In the genomic region with DNA sequence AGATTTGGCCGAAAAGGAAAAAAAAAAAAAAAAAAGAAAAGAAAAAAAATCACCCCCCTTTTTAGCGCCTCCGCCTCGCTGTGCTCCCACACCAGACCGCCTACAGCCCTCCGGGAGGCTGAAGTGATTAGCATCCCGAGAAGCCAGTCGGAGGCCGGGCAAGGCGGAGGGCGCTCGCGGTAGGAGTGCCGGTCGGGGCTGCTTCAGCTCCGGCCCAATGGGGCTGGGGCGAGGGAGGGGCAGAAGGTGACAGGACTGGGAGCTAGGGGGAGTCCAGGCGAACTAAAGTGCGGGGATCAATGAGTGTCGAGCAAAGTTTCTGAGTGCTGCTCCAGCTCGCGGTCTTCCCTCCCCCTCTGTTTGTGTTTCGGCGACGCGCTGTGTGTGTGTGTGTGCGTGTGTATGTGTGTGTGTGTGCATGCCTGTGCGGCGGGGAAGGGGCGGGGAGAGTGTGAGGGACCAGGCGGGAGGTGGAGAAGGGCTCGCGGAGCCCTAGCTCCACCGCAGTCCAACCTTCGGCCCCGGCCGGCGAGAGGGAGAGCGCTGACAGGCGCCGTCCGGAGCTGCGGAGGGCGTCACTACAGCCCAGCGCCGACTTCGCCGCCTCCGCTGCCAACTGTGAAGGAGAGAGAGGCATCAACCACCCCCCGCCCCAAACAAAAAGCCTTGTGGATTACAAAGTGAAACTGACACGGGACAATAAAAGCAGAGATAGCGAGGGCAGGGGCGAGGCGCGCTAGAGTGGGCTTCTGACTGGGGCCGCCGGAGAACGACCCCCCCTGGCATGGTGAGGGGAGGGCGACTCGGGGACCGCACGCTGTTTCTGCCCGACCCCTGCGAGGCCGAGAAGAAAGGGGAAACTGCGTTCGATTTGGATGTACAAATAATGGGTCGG, we compare ENCODE assay signal across 1 cellular context.
TF ChIP-seq lines count a peak whose summit lies in the region.

A gene with protein sequence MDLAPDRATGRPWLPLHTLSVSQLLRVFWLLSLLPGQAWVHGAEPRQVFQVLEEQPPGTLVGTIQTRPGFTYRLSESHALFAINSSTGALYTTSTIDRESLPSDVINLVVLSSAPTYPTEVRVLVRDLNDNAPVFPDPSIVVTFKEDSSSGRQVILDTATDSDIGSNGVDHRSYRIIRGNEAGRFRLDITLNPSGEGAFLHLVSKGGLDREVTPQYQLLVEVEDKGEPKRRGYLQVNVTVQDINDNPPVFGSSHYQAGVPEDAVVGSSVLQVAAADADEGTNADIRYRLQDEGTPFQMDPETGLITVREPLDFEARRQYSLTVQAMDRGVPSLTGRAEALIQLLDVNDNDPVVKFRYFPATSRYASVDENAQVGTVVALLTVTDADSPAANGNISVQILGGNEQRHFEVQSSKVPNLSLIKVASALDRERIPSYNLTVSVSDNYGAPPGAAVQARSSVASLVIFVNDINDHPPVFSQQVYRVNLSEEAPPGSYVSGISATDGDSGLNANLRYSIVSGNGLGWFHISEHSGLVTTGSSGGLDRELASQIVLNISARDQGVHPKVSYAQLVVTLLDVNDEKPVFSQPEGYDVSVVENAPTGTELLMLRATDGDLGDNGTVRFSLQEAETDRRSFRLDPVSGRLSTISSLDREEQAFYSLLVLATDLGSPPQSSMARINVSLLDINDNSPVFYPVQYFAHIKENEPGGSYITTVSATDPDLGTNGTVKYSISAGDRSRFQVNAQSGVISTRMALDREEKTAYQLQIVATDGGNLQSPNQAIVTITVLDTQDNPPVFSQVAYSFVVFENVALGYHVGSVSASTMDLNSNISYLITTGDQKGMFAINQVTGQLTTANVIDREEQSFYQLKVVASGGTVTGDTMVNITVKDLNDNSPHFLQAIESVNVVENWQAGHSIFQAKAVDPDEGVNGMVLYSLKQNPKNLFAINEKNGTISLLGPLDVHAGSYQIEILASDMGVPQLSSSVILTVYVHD (N-terminal part only) (plus strand): TSS at position 280 of the 895 bp plus-strand sequence. CDS start 1,457 bp downstream, outside the sequence.

TF ChIP-seq in GM12878, 131 proteins besides CTCF, POLR2A, EP300 and RAD21:
- TF ChIP-seq, protein P1, sequence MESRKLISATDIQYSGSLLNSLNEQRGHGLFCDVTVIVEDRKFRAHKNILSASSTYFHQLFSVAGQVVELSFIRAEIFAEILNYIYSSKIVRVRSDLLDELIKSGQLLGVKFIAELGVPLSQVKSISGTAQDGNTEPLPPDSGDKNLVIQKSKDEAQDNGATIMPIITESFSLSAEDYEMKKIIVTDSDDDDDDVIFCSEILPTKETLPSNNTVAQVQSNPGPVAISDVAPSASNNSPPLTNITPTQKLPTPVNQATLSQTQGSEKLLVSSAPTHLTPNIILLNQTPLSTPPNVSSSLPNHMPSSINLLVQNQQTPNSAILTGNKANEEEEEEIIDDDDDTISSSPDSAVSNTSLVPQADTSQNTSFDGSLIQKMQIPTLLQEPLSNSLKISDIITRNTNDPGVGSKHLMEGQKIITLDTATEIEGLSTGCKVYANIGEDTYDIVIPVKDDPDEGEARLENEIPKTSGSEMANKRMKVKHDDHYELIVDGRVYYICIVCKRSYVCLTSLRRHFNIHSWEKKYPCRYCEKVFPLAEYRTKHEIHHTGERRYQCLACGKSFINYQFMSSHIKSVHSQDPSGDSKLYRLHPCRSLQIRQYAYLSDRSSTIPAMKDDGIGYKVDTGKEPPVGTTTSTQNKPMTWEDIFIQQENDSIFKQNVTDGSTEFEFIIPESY (IDR thresholded peaks at IDR 0.05), result no peak
- TF ChIP-seq FOXK2 (IDR thresholded peaks at IDR 0.05) (0 out of 2 replicates have a peak, but pooled peaks have one; percentile 9), MEF2B (IDR thresholded peaks at IDR 0.05; ENCODE audit: partially characterized antibody, poor library complexity, severe bottlenecking) (no peak), SREBF1 (IDR thresholded peaks at IDR 0.05; ENCODE audit: low read length) (no peak), GABPA (IDR thresholded peaks at IDR 0.05; ENCODE audit: low read depth) (no peak), IKZF2 (IDR thresholded peaks at IDR 0.05) (no peak), NR2C1 (IDR thresholded peaks at IDR 0.05) (no peak), RUNX3 (IDR thresholded peaks at IDR 0.05; ENCODE audit: low read length) (no peak), MXI1 (IDR thresholded peaks at IDR 0.05; ENCODE audit: low read depth, low read length) (no peak), ZNF274 (IDR thresholded peaks at IDR 0.05; ENCODE audit: insufficient read depth, insufficient read length) (no peak), TAF1 (IDR thresholded peaks at IDR 0.05; ENCODE audit: borderline replicate concordance, low read depth, low read length) (no peak), EGR1 (IDR thresholded peaks at IDR 0.05; ENCODE audit: borderline replicate concordance in 1 of 2, low read depth in 2 of 2, low read length in 2 of 2) (no peak), EZH2 (IDR thresholded peaks at IDR 0.05; ENCODE audit: borderline replicate concordance, control insufficient read depth, low read depth, low read length) (0 out of 2 replicates have a peak, but pooled peaks have one; percentile 57)
- TF ChIP-seq, protein P2, sequence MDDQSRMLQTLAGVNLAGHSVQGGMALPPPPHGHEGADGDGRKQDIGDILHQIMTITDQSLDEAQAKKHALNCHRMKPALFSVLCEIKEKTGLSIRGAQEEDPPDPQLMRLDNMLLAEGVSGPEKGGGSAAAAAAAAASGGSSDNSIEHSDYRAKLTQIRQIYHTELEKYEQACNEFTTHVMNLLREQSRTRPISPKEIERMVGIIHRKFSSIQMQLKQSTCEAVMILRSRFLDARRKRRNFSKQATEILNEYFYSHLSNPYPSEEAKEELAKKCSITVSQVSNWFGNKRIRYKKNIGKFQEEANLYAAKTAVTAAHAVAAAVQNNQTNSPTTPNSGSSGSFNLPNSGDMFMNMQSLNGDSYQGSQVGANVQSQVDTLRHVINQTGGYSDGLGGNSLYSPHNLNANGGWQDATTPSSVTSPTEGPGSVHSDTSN (IDR thresholded peaks at IDR 0.05; ENCODE audit: insufficient replicate concordance, low read depth, low read length), result peak; percentile 29
- TF ChIP-seq, protein P3, sequence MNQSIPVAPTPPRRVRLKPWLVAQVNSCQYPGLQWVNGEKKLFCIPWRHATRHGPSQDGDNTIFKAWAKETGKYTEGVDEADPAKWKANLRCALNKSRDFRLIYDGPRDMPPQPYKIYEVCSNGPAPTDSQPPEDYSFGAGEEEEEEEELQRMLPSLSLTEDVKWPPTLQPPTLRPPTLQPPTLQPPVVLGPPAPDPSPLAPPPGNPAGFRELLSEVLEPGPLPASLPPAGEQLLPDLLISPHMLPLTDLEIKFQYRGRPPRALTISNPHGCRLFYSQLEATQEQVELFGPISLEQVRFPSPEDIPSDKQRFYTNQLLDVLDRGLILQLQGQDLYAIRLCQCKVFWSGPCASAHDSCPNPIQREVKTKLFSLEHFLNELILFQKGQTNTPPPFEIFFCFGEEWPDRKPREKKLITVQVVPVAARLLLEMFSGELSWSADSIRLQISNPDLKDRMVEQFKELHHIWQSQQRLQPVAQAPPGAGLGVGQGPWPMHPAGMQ (IDR thresholded peaks at IDR 0.05; ENCODE audit: borderline replicate concordance), result no peak
